In the genomic region with DNA sequence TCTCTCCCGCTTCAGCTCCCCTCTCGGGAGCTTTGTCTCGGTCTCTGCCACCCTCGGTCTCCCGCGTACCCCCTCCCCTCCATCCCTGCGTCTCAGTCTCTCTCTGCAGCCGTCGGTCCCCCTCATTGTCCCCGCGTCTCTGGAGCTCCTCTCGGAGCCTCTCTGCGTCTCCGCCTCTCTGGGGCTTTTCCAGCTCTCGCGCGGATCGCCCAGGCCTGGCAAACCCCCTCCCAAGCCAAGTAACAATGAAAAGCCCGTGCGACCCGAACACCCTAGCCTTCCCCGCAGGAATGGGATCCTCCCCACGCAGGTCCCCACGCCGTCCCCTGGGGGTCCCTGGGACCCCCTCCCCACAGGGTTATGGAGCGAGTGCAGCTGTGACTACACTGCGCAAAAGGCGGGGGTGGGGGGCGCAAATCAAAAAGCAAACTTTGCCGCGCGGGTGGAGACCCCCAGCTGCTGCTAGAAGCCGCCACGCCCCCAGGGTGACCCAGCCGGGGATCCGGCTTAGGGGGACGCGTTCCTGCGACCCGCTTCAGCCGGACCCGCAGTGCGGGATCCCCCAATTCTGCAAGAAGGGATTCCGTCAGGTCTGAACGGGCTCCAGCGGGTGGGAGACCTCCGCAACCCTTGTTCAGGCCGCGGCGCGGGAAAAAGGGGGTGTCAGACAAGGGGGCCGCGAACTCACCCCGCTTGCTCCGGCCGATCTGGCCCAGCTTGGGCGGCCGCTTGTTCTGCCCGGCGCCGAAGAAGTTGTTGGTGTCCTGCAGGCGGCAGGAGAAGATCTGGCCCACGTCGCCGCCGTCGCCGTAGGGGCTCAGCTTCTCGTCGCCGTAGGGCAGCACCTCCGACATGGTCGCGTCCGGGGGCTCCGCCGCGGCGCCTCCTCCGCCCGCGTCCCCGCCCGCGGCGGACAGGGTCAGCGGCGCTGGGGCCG, we compare ENCODE assay signal across 9 cellular contexts. TPM values are rescaled to one million over a fixed set of nuclear protein-coding genes. Genes with fewer than 3 reads are reported as not detected.
A peak's percentile ranks its signal among the peaks of the same experiment; 100 is the strongest.
DNase-seq lines count a peak whose midpoint lies in the region; ATAC-seq and TF ChIP-seq lines count a peak whose summit lies in the region.
"Had no signal": no experiment of that assay in that cellular context is flagged by ENCODE, and none has a peak within 500 bp of the region (broad histone marks: within the 10 kb centered on the region; RNA-seq: fewer than 3 reads in every experiment).

No MANE protein-coding gene starts in this region.

- TF ChIP-seq CTCF in mammary epithelial cell (conservative IDR thresholded peaks at IDR 0.05 in 1 of 2, IDR thresholded peaks at IDR 0.05 in 1 of 2; ENCODE audit: extremely low read depth in 1 of 2, insufficient read depth in 1 of 2, low read depth in 1 of 2, low read length in 2 of 2) (no peak), lower leg skin (IDR thresholded peaks at IDR 0.05) (no peak), type B pancreatic cell (conservative IDR thresholded peaks at IDR 0.05) (no peak)

- TF ChIP-seq POLR2A in lower leg skin (IDR thresholded peaks at IDR 0.05), result no peak

- in situ Hi-C loops in mammary epithelial cell (cut with MboI; ENCODE audit: low sequenced_read_pairs in 2 of 2), result loop anchor here in 1 of 2 donors (25.0 kb wide), 1 partner anchor 572 kb away; the partner anchor contains the start of gene PLA2G2E

- H3K9ac ChIP-seq in mammary epithelial cell (ENCODE audit: insufficient read depth, low read length), result peak overlapping the region; percentile 88

- peaks cover 4% of the 10 kb centered on the region for H3K36me3 Mint-ChIP-seq in stimulated activated naive CD8-positive, alpha-beta T cell treated with anti-CD3 and anti-CD28 coated beads, Interleukin-15, Interleukin-2, amounts not matched to agents 100 ng/mL and 50 ng/mL, for 24 hours (ENCODE audit: low read depth)
- no peaks in the 10 kb centered on the region for H3K36me3 Mint-ChIP-seq in type B pancreatic cell

- CTCF ChIA-PET in mammary epithelial cell (lab: Charles Lee; ENCODE audit: low non-redundant PET), result no interaction called here

- no peaks in the 10 kb centered on the region for H4K20me1 ChIP-seq in mammary epithelial cell (ENCODE audit: insufficient read depth, low read length)

- no peaks in the 10 kb centered on the region for H3K9me3 Mint-ChIP-seq in stimulated activated naive CD8-positive, alpha-beta T cell treated with anti-CD3 and anti-CD28 coated beads, Interleukin-15, Interleukin-2, amounts not matched to agents 100 ng/mL and 50 ng/mL, for 24 hours
- no peaks in the 10 kb centered on the region for H3K9me3 Mint-ChIP-seq in type B pancreatic cell
- H3K9me3 Mint-ChIP-seq: dendritic cell treated with granulocyte-macrophage colony-stimulating factor and Interleukin-4, amounts not matched to agents 40 ng/mL and 50 ng/mL, for 4 days had no signal

- H3K79me2 ChIP-seq in mammary epithelial cell (ENCODE audit: insufficient read depth, low read length), result peaks cover 41% of the 10 kb centered on the region

- no peak for DNase-seq in stimulated activated naive CD8-positive, alpha-beta T cell treated with anti-CD3 and anti-CD28 coated beads, Interleukin-15, Interleukin-2, amounts not matched to agents 100 U/mL and 50 U/mL, for 24 hours
- DNase-seq in mammary epithelial cell (no peak), lower leg skin (ENCODE audit: low spot score in 2 of 2) (no peak), type B pancreatic cell (ENCODE audit: extremely low spot score, unreplicated experiment) (no peak), HK-2 (ENCODE audit: unreplicated experiment) (no peak)
- no peak for DNase-seq in stimulated activated CD8-positive, alpha-beta memory T cell treated with anti-CD3 and anti-CD28 coated beads, Interleukin-4, amount 100 ng/mL, for 48 hours

- dilution Hi-C loops in mammary epithelial cell (cut with HindIII; ENCODE audit: low sequenced_read_pairs), result loop anchor here (5.0 kb wide), 2 partner anchors 267 to 327 kb away; no protein-coding TSS in a partner anchor

- H3K27me3 Mint-ChIP-seq in stimulated activated naive CD8-positive, alpha-beta T cell treated with anti-CD3 and anti-CD28 coated beads, Interleukin-15, Interleukin-2, amounts not matched to agents 100 ng/mL and 50 ng/mL, for 24 hours, result peaks cover 78% of the 10 kb centered on the region
- peaks cover 77% of the 10 kb centered on the region for H3K27me3 Mint-ChIP-seq in type B pancreatic cell

- H3K9me3 ChIP-seq in mammary epithelial cell (replicated peaks; ENCODE audit: insufficient read depth, low read length), result no peaks in the 10 kb centered on the region

- WGBS in mammary epithelial cell (ENCODE audit: low coverage, missing lambda C conversion rate), result under 1% methylated on average over 28 of the region's 89 CpGs
- WGBS in lower leg skin, 2 donors, result 2 to 3% methylated on average over 34 to 57 of the region's 89 CpGs

- no peak overlapping the region for H3K27ac Mint-ChIP-seq in stimulated activated naive CD8-positive, alpha-beta T cell treated with anti-CD3 and anti-CD28 coated beads, Interleukin-15, Interleukin-2, amounts not matched to agents 100 ng/mL and 50 ng/mL, for 24 hours
- peak overlapping the region; percentile 87 for H3K27ac Mint-ChIP-seq in type B pancreatic cell
- H3K27ac Mint-ChIP-seq: dendritic cell treated with granulocyte-macrophage colony-stimulating factor and Interleukin-4, amounts not matched to agents 40 ng/mL and 50 ng/mL, for 4 days had no signal

- peak overlapping the region; percentile 67 for H3K27ac ChIP-seq in mammary epithelial cell (ENCODE audit: insufficient read depth, low read depth, low read length)

- no peaks in the 10 kb centered on the region for H3K27me3 ChIP-seq in mammary epithelial cell (ENCODE audit: insufficient read depth, low read length)

- no TSS peak for BruUV-seq in mammary epithelial cell (replicated peaks; lab: Mats Ljungman, UMichigan)

- no peaks in the 10 kb centered on the region for H3K36me3 ChIP-seq in mammary epithelial cell (ENCODE audit: insufficient read depth, low read length)

- H3K4me1 ChIP-seq in mammary epithelial cell (ENCODE audit: insufficient read depth, low read length), result peaks cover 28% of the 10 kb centered on the region

- H3K4me3 ChIP-seq in mammary epithelial cell (replicated peaks in 1 of 3; ENCODE audit: insufficient read depth in 1 of 3, low read depth in 2 of 3, low read length in 3 of 3) (peak overlapping the region; percentile 73 to 98 (median 94)), lower leg skin (ENCODE audit: low read depth, poor library complexity, severe bottlenecking) (peak overlapping the region; percentile 22)

- peaks cover 10% of the 10 kb centered on the region for H3K4me1 Mint-ChIP-seq in stimulated activated naive CD8-positive, alpha-beta T cell treated with anti-CD3 and anti-CD28 coated beads, Interleukin-15, Interleukin-2, amounts not matched to agents 100 ng/mL and 50 ng/mL, for 24 hours (ENCODE audit: low read depth)
- peaks cover 18% of the 10 kb centered on the region for H3K4me1 Mint-ChIP-seq in type B pancreatic cell (ENCODE audit: unreplicated experiment)

- peak overlapping the region; percentile 88 for H3K4me2 ChIP-seq in mammary epithelial cell (ENCODE audit: insufficient read depth, low read depth, low read length)

- H3K4me3 Mint-ChIP-seq in stimulated activated naive CD8-positive, alpha-beta T cell treated with anti-CD3 and anti-CD28 coated beads, Interleukin-15, Interleukin-2, amounts not matched to agents 100 ng/mL and 50 ng/mL, for 24 hours, result peak overlapping the region; percentile 69
- H3K4me3 Mint-ChIP-seq in type B pancreatic cell, result peak overlapping the region; percentile 94
- H3K4me3 Mint-ChIP-seq: dendritic cell treated with granulocyte-macrophage colony-stimulating factor and Interleukin-4, amounts not matched to agents 40 ng/mL and 50 ng/mL, for 4 days had no signal

- intact Hi-C loops in mammary epithelial cell (cut with micrococcal nuclease), result no loop called here
- intact Hi-C loops in lower leg skin (cut with DNase I; ENCODE audit: low total_unique reads), result loop anchor here (10.0 kb wide), 1 partner anchor 100 kb away; no protein-coding TSS in a partner anchor

- ATAC-seq in stimulated activated naive CD8-positive, alpha-beta T cell treated with anti-CD3 and anti-CD28 coated beads, Interleukin-15, Interleukin-2, amounts not matched to agents 100 U/mL and 50 U/mL, for 24 hours, result no peak
- ATAC-seq in HG02973 (IDR thresholded peaks at IDR 0.05; ENCODE audit: unreplicated experiment), result no peak

- H2AFZ ChIP-seq in mammary epithelial cell (ENCODE audit: low read depth, low read length), result no peak overlapping the region

RNA-seq across cellular contexts. Expression of gene CAMK2N1, which starts 1.2 kb away (rescaled TPM):
- 100 to 1,000 TPM in 1 of 2 donors, 10 to 100 TPM in 1; 22.0 to 105 TPM for total RNA-seq in mammary epithelial cell
- 47.0 TPM for polyA plus RNA-seq in mammary epithelial cell
- 48.4 TPM for polyA minus RNA-seq in mammary epithelial cell
- total RNA-seq in lower leg skin, result 10 to 100 TPM in 2 of 4 donors, 1 to 10 TPM in 2; 3.8 to 13.3 (median 8.4) TPM
- 28.9 and 43.0 TPM in 2 replicates for total RNA-seq in type B pancreatic cell (ENCODE audit: low replicate concordance)

RNA-seq across cellular contexts. Expression of gene MUL1, which starts 23.2 kb away (rescaled TPM):
- total RNA-seq in mammary epithelial cell, result 10 to 100 TPM; 46.6 to 51.7 TPM
- polyA plus RNA-seq in mammary epithelial cell, result 41.2 TPM
- 36.5 TPM for polyA minus RNA-seq in mammary epithelial cell
- total RNA-seq in lower leg skin, result 10 to 100 TPM; 32.7 to 46.2 (median 37.4) TPM
- total RNA-seq in type B pancreatic cell (ENCODE audit: low replicate concordance), result 31.1 and 38.4 TPM in 2 replicates
